2 cellular contexts compared by ENCODE assay signal in the genomic region with DNA sequence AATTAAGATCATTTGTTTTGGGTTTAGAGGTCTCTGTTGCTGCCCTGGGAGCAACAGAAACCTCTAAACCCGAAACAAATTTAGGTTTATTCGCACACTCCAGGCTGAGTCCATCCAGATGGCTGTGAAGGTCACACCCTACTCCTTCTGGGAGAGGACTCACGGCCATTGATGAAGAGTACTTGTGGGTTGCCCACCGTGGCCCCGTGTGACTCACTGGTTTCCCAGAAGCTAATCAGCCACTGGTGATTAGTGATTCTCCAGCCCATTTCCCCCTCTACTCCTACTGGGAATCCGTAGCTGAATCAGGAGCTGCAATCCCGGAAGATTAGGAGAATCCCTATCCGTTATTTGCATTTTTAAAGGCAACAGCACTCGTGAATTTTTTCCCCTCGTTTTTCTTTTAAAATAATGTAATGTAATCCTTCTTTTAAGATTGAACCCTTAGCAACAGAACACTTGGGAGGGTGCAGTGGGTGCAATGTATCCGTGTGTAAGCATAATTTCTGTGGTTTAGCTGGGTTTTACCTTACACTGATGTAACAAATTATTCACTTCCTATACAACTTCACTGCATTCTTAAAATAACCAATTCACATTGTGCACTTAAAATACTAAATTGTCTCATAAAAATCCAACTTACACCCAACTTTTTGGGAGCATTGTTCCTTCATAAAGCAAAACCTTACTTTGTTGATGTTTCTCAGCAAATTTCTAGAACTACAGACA.
TF ChIP-seq lines count a peak whose summit lies in the region.

No MANE protein-coding gene starts in this region.

TF ChIP-seq in liver, 16 proteins besides CTCF, POLR2A, EP300 and RAD21:
- TF ChIP-seq RXRA (IDR thresholded peaks at IDR 0.05) (no peak), HNF4A (conservative IDR thresholded peaks at IDR 0.05) (no peak), NR2F2 (IDR thresholded peaks at IDR 0.05) (peak; percentile 48), ATF3 (IDR thresholded peaks at IDR 0.05) (no peak), MAX (IDR thresholded peaks at IDR 0.05) (no peak)
- TF ChIP-seq, protein P1, sequence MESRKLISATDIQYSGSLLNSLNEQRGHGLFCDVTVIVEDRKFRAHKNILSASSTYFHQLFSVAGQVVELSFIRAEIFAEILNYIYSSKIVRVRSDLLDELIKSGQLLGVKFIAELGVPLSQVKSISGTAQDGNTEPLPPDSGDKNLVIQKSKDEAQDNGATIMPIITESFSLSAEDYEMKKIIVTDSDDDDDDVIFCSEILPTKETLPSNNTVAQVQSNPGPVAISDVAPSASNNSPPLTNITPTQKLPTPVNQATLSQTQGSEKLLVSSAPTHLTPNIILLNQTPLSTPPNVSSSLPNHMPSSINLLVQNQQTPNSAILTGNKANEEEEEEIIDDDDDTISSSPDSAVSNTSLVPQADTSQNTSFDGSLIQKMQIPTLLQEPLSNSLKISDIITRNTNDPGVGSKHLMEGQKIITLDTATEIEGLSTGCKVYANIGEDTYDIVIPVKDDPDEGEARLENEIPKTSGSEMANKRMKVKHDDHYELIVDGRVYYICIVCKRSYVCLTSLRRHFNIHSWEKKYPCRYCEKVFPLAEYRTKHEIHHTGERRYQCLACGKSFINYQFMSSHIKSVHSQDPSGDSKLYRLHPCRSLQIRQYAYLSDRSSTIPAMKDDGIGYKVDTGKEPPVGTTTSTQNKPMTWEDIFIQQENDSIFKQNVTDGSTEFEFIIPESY (IDR thresholded peaks at IDR 0.05): no peak
TF ChIP-seq in liver: peak in this region for 1.

TF ChIP-seq in HepG2, 621 proteins besides CTCF, POLR2A, EP300 and RAD21:
- TF ChIP-seq TOE1 (CRISPR knock-in tag; IDR thresholded peaks at IDR 0.05): no peak
- no peak for TF ChIP-seq SALL2 (CRISPR knock-in tag; IDR thresholded peaks at IDR 0.05)
- no peak for TF ChIP-seq NR2C2 (CRISPR knock-in tag; IDR thresholded peaks at IDR 0.05; ENCODE audit: borderline replicate concordance)
- TF ChIP-seq ZIK1 (CRISPR knock-in tag; IDR thresholded peaks at IDR 0.05; ENCODE audit: borderline replicate concordance, low read depth): no peak
- no peak for TF ChIP-seq ZNF83 (CRISPR knock-in tag; IDR thresholded peaks at IDR 0.05; ENCODE audit: borderline replicate concordance)
- TF ChIP-seq HNF1A (IDR thresholded peaks at IDR 0.05; ENCODE audit: low read depth): no peak
- no peak for TF ChIP-seq HNF1A (CRISPR knock-in tag; IDR thresholded peaks at IDR 0.05; ENCODE audit: borderline replicate concordance)
- TF ChIP-seq, protein P2, sequence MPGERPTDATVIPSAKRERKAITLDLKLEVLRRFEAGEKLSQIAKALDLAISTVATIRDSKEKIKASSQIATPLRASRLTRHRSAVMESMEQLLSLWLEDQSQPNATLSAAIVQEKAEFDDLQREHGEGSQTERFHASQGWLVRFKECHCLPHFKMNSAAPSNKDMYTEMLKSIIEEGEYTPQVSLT (CRISPR knock-in tag; IDR thresholded peaks at IDR 0.05; ENCODE audit: borderline replicate concordance, low read depth): no peak
- no peak for TF ChIP-seq SIX4 (CRISPR knock-in tag; IDR thresholded peaks at IDR 0.05)
